8 cellular contexts compared by ENCODE assay signal in genomic region chr19:1590641-1591397, GRCh38. TPM values are rescaled to one million over a fixed set of nuclear protein-coding genes. Genes with fewer than 3 reads are reported as not detected.
DNase-seq lines count a peak whose midpoint lies in the region; ATAC-seq and TF ChIP-seq lines count a peak whose summit lies in the region.

No MANE protein-coding gene starts in this region.

- no peak for TF ChIP-seq CTCF in activated B cell treated with CpG ODN at 0.5 μM for 24 hours (IDR thresholded peaks at IDR 0.05)
- peak; percentile 44 for TF ChIP-seq CTCF in fibroblast of pulmonary artery (IDR thresholded peaks at IDR 0.05; ENCODE audit: low read length, missing control alignments)

- POLR2A ChIA-PET in activated B cell treated with CpG ODN at 0.5 μM for 24 hours (lab: Charles Lee): interaction anchor here (0.6 to 5.4 kb wide), 8 partner anchors 9 to 174 kb away, joined by 3 to 88 read pairs (median 3); partner anchors contain the start of gene UQCR11

- no peaks in the 10 kb centered on the region for H3K9me3 ChIP-seq in skeletal muscle satellite cell (replicated peaks; ENCODE audit: low read length)

- H3K4me2 ChIP-seq in skeletal muscle satellite cell (ENCODE audit: low read length): peak overlapping the region; percentile 97

- no peaks in the 10 kb centered on the region for H3K27me3 ChIP-seq in skeletal muscle satellite cell (ENCODE audit: control insufficient read depth, insufficient read depth, low read length)

- peak overlapping the region; percentile 89 for H3K27ac Mint-ChIP-seq in activated B cell treated with CpG ODN at 0.5 μM for 24 hours

- CTCF ChIA-PET in activated B cell treated with CpG ODN at 0.5 μM for 24 hours (lab: Charles Lee): interaction anchor here (0.6 to 1.7 kb wide), 4 partner anchors 44 to 235 kb away, joined by 3 to 8 read pairs (median 4); no protein-coding TSS in a partner anchor

- DNase-seq in DMS 273 (lab: John Stamatoyannopoulos, UW; ENCODE audit: unreplicated experiment) (peak; percentile 71), HT1080 (ENCODE audit: low read depth) (peak; percentile 42), activated B cell treated with CpG ODN at 0.5 μM for 24 hours (no peak), fibroblast of pulmonary artery (ENCODE audit: low read depth) (peak; percentile 26), NCI-H345 (lab: John Stamatoyannopoulos, UW) (no peak), DMS114 treated with DMSO at 0.1 percent for 48 hours (lab: John Stamatoyannopoulos, UW; ENCODE audit: unreplicated experiment) (no peak)

- H3K4me3 Mint-ChIP-seq in activated B cell treated with CpG ODN at 0.5 μM for 24 hours: peak overlapping the region; percentile 90

- H3K4me3 ChIP-seq in fibroblast of pulmonary artery (replicated peaks; ENCODE audit: low read depth, low read length) (peak overlapping the region; percentile 90), skeletal muscle satellite cell (ENCODE audit: low read length) (peak overlapping the region; percentile 81)

- H3K36me3 ChIP-seq in skeletal muscle satellite cell (ENCODE audit: insufficient read depth, low read length): peaks cover 18% of the 10 kb centered on the region

- peaks cover 28% of the 10 kb centered on the region for H3K4me1 ChIP-seq in skeletal muscle satellite cell (ENCODE audit: control insufficient read depth, insufficient read depth, low read length)

- no peaks in the 10 kb centered on the region for H3K27me3 Mint-ChIP-seq in activated B cell treated with CpG ODN at 0.5 μM for 24 hours

- intact Hi-C loops in activated B cell treated with CpG ODN at 0.5 μM for 24 hours (cut with micrococcal nuclease): loop anchor here (1.0 to 5.0 kb wide), 3 partner anchors 23 to 794 kb away; partner anchors contain the start of genes DAZAP1, MEX3D and PTBP1

- H3K9ac ChIP-seq in skeletal muscle satellite cell (ENCODE audit: low read depth, low read length): peak overlapping the region; percentile 96

- peaks cover 10% of the 10 kb centered on the region for H3K36me3 Mint-ChIP-seq in activated B cell treated with CpG ODN at 0.5 μM for 24 hours (ENCODE audit: low read depth)

- H3K9me3 Mint-ChIP-seq in activated B cell treated with CpG ODN at 0.5 μM for 24 hours: no peaks in the 10 kb centered on the region

- ATAC-seq in activated B cell treated with CpG ODN at 0.5 μM for 24 hours (ENCODE audit: low read depth): no peak
- ATAC-seq in HG03039 (IDR thresholded peaks at IDR 0.05; ENCODE audit: unreplicated experiment): no peak

- peaks cover 30% of the 10 kb centered on the region for H3K4me1 Mint-ChIP-seq in activated B cell treated with CpG ODN at 0.5 μM for 24 hours

RNA-seq across cellular contexts. Expression of gene MBD3, which starts 1.8 kb away (rescaled TPM):
- total RNA-seq in HT1080 (2014; rRNA removed; shearing (Covaris generic)): 186 and 194 TPM in 2 replicates
- polyA plus RNA-seq in HT1080 (2015; cell fraction: cytosol; rRNA removed): 83.2 and 101 TPM in 2 replicates
- polyA plus RNA-seq in HT1080 (2015; cell fraction: nucleus; rRNA removed): 129 and 146 TPM in 2 replicates
- total RNA-seq in activated B cell treated with CpG ODN at 0.5 μM for 24 hours: 91.9 and 96.9 TPM in 2 replicates
- total RNA-seq in skeletal muscle satellite cell (2012; rRNA removed): 66.2 and 70.0 TPM in 2 replicates

RNA-seq across cellular contexts. Expression of gene UQCR11, which starts 14.4 kb away (rescaled TPM):
- total RNA-seq in HT1080 (2014; rRNA removed; shearing (Covaris generic)): 123 and 127 TPM in 2 replicates
- 63.7 and 117 TPM in 2 replicates for polyA plus RNA-seq in HT1080 (2015; cell fraction: cytosol; rRNA removed)
- polyA plus RNA-seq in HT1080 (2015; cell fraction: nucleus; rRNA removed): 30.4 and 36.1 TPM in 2 replicates
- 117 and 141 TPM in 2 replicates for total RNA-seq in activated B cell treated with CpG ODN at 0.5 μM for 24 hours
- total RNA-seq in skeletal muscle satellite cell (2012; rRNA removed): 38.3 and 47.6 TPM in 2 replicates

RNA-seq across cellular contexts. Expression of gene MEX3D, which starts 22.7 kb away (rescaled TPM):
- total RNA-seq in HT1080 (2014; rRNA removed; shearing (Covaris generic)): 49.9 and 53.8 TPM in 2 replicates
- 16.9 and 20.2 TPM in 2 replicates for polyA plus RNA-seq in HT1080 (2015; cell fraction: cytosol; rRNA removed)
- polyA plus RNA-seq in HT1080 (2015; cell fraction: nucleus; rRNA removed): 7.6 and 10.2 TPM in 2 replicates
- total RNA-seq in activated B cell treated with CpG ODN at 0.5 μM for 24 hours: 2.1 and 2.5 TPM in 2 replicates
- total RNA-seq in skeletal muscle satellite cell (2012; rRNA removed): 18.3 and 30.6 TPM in 2 replicates

Comparison
In these comparisons a context has a peak if more than half of its experiments do, and no peak if none do; other contexts are left out.
1. DNase-seq: peak in DMS 273 (single experiment), HT1080 (single experiment) and fibroblast of pulmonary artery (single experiment); none in activated B cell treated with CpG ODN at 0.5 μM for 24 hours (single experiment), NCI-H345 (single experiment) and DMS114 treated with DMSO at 0.1 percent for 48 hours (single experiment).
2. RNA of gene MEX3D, which starts 22.7 kb away (total RNA-seq): 49.9 to 53.8 TPM in HT1080; 2.1 to 2.5 TPM in activated B cell treated with CpG ODN at 0.5 μM for 24 hours; every median in the first group is over 10 times any median in the second.